8 cellular contexts compared by ENCODE assay signal in the genomic region with DNA sequence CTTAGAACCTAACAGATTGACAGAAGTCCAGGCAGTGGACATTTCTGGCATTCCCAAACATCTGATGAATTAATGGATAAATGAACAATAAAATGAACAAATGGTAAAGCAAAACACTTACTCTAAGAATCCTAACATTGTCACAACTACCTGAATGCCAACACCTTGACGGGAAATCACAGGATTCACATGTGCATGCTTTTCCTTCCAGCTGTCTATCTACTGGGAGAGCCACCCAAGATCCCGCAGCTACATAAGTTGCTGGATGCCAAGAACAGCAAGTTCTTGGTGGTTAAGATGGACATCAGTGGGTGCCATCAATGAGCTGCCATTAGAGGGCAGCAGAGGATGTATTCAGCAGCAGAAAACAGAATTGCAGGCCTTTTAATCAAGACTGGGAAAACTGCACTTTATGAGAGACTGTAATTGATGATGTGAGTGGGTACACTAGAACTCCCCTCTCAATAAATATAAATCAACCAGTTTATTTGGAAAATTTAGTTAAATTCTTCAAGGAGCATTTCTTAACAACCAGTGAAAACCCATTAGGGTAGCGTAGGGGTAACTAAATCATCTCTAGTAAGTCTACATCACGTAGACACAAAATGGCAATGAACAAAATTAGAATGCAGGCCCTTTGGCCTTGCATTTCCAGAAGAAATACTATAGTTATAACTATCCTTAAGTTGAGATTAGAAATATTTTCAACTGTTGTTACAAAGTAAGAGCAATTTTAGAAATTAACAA. TPM values are rescaled to one million over a fixed set of nuclear protein-coding genes. Genes with fewer than 3 reads are reported as not detected.
DNase-seq lines count a peak whose midpoint lies in the region; ATAC-seq lines count a peak whose summit lies in the region.

No MANE protein-coding gene starts in this region.

- peak; percentile 80 for DNase-seq in DMS53 treated with DMSO at 0.1 percent for 48 hours (lab: John Stamatoyannopoulos, UW; ENCODE audit: unreplicated experiment)
- DNase-seq in Kasumi-1 (lab: John Stamatoyannopoulos, UW), result peak; percentile 75 to 88
- peak; percentile 75 for DNase-seq in RPMI7951 (ENCODE audit: low read depth)
- DNase-seq in activated naive CD8-positive, alpha-beta T cell treated with anti-CD3 and anti-CD28 coated beads, Interleukin-2, amount 50 U/mL, for 16 hours (ENCODE audit: low read depth, low spot score), result peak; percentile 7
- peak; percentile 71 for DNase-seq in left cardiac atrium
- DNase-seq in pulmonary artery endothelial cell (ENCODE audit: low read depth, low spot score), result peak; percentile 68

- intact Hi-C loops in left cardiac atrium (cut with DNase I), result no loop called here

- peak; percentile 95 for ATAC-seq in GM21515 (IDR thresholded peaks at IDR 0.05; ENCODE audit: unreplicated experiment)
- ATAC-seq in left cardiac atrium, result peak; percentile 89 to 91
- ATAC-seq in HG03457 (IDR thresholded peaks at IDR 0.05; ENCODE audit: unreplicated experiment), result no peak

RNA-seq across cellular contexts. Expression of gene SESTD1, which starts 45.6 kb away (rescaled TPM):
- total RNA-seq in RPMI7951 (2014; rRNA removed; shearing (Covaris generic)), result 9.6 and 15.0 TPM in 2 replicates
- total RNA-seq in left cardiac atrium, result 10 to 100 TPM; 58.5 to 59.9 TPM
- total RNA-seq in pulmonary artery endothelial cell, result 32.5 and 39.4 TPM in 2 replicates

Comparison
In these comparisons a context has a peak if more than half of its experiments do, and no peak if none do; other contexts are left out.
1. DNase-seq: peak in every context shown above with its lines; median percentile 82 in Kasumi-1; 80 in DMS53 treated with DMSO at 0.1 percent for 48 hours; 75 in RPMI7951; 71 in left cardiac atrium; 68 in pulmonary artery endothelial cell; 7 in activated naive CD8-positive, alpha-beta T cell treated with anti-CD3 and anti-CD28 coated beads, Interleukin-2, amount 50 U/mL, for 16 hours.